Comparison of ENCODE assay signal across 20 cellular contexts in the genomic region with DNA sequence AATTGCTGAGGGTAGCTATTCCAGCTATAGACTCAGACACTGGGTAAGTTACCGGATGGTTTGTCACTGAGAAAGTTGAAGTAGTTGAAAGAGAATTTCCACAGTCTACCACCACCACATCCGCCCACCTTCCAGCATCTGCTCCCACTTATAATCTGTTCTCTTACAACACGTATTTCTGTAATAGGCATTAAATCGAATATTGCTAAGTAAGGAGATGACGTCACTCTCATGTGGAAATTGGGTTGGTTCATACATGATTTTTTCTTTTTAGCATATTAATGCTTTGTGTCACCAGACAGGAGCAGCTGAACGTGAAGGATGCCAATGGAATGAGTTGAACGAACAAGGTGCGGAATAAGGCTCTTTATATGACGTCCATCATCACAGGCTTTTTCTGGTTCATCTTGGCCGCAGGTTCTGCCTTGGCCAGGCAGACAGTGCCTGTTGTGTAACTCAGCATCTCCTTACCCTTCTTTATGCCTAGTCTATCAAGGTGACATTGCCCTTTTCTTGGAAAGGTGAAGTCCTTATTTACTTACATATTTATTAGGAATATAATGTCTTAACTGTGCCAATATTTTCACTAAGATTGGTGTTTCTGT. TPM values are rescaled to one million over a fixed set of nuclear protein-coding genes. Genes with fewer than 3 reads are reported as not detected.
DNase-seq lines count a peak whose midpoint lies in the region; ATAC-seq and TF ChIP-seq lines count a peak whose summit lies in the region.
"Had no signal": no experiment of that assay in that cellular context is flagged by ENCODE, and none has a peak within 500 bp of the region (broad histone marks: within the 10 kb centered on the region; RNA-seq: fewer than 3 reads in every experiment).

No MANE protein-coding gene starts in this region.

- peaks cover 38% of the 10 kb centered on the region for H3K79me2 ChIP-seq in smooth muscle cell (ENCODE audit: low read depth)

- TF ChIP-seq CTCF in smooth muscle cell (IDR thresholded peaks at IDR 0.05; ENCODE audit: borderline replicate concordance, insufficient read depth, poor library complexity, severe bottlenecking), result no peak

- H3K4me3 ChIP-seq in adipocyte (ENCODE audit: low read length) (no peak overlapping the region), smooth muscle cell (no peak overlapping the region)
- H3K4me3 ChIP-seq: SK-N-MC had no signal

- H3K4me2 ChIP-seq in smooth muscle cell, result peak overlapping the region; percentile 82
- H3K4me2 ChIP-seq: KMS-11 had no signal

- 83% methylated on average over 10 of the region's 10 CpGs for WGBS in smooth muscle cell (ENCODE audit: low lambda C conversion rate)

- H4K20me1 ChIP-seq in smooth muscle cell (ENCODE audit: low read depth), result no peaks in the 10 kb centered on the region

- H3K9ac ChIP-seq in adipocyte (ENCODE audit: low read length) (no peak overlapping the region), smooth muscle cell (ENCODE audit: low read depth) (no peak overlapping the region)
- H3K9ac ChIP-seq: KMS-11 had no signal

- peak overlapping the region; percentile 98 for H3K27ac ChIP-seq in smooth muscle cell (ENCODE audit: low read depth)
- H3K27ac ChIP-seq: 22Rv1, KMS-11, SK-N-MC had no signal

- H3K4me1 ChIP-seq in adipocyte (ENCODE audit: control insufficient read depth, insufficient read depth, low read length) (peaks cover 22% of the 10 kb centered on the region), smooth muscle cell (ENCODE audit: low read depth) (peaks cover 22% of the 10 kb centered on the region)

- no peak overlapping the region for H2AFZ ChIP-seq in smooth muscle cell (ENCODE audit: low read depth)

- peaks cover 22% of the 10 kb centered on the region for H3F3A ChIP-seq in smooth muscle cell (ENCODE audit: low read depth)

- H3K36me3 ChIP-seq in adipocyte (ENCODE audit: control insufficient read depth, insufficient read depth, low read length, severe bottlenecking) (peaks cover 19% of the 10 kb centered on the region), smooth muscle cell (ENCODE audit: low read depth) (no peaks in the 10 kb centered on the region)

- H3K27me3 ChIP-seq in adipocyte (replicated peaks; ENCODE audit: control insufficient read depth, insufficient read depth, low read length) (no peaks in the 10 kb centered on the region), smooth muscle cell (ENCODE audit: low read depth) (no peaks in the 10 kb centered on the region)

- H3K9me3 ChIP-seq in adipocyte (ENCODE audit: control insufficient read depth, low read length) (no peaks in the 10 kb centered on the region), smooth muscle cell (replicated peaks; ENCODE audit: low read depth) (no peaks in the 10 kb centered on the region)

- DNase-seq in DMS 273 (lab: John Stamatoyannopoulos, UW; ENCODE audit: unreplicated experiment) (peak; percentile 27), DMS 273 treated with DMSO at 0.1 percent for 48 hours (lab: John Stamatoyannopoulos, UW) (no peak), adipocyte (ENCODE audit: low read depth) (peak; percentile 69), fibroblast of peridontal ligament (ENCODE audit: extremely low read depth) (peak; percentile 35), smooth muscle cell (lab: John Stamatoyannopoulos, UW; ENCODE audit: unreplicated experiment) (no peak), mesenteric fat pad (ENCODE audit: low spot score) (no peak)
- no peak for DNase-seq in activated CD8-positive, alpha-beta memory T cell treated with anti-CD3 and anti-CD28 coated beads, Interleukin-2, amount 50 U/mL, for 4 hours
- DNase-seq: C1 segment of cervical spinal cord; CD8-positive, alpha-beta memory T cell; GDM1; GOT3; NCI-H187 treated with DMSO at 0.1 percent for 48 hours; NCI-H2227 treated with DMSO at 0.1 percent for 48 hours; OCI-M1; SHP77 had no signal

- ATAC-seq in HG03439 (IDR thresholded peaks at IDR 0.05; ENCODE audit: unreplicated experiment), result no peak
- ATAC-seq: HCT116 had no signal

RNA-seq across cellular contexts. Expression of a gene that starts 45.9 kb away (rescaled TPM):
- total RNA-seq in smooth muscle cell, result 18.6 and 18.8 TPM in 2 replicates
- 13.1 and 14.5 TPM in 2 replicates for polyA plus RNA-seq in smooth muscle cell
- total RNA-seq in mesenteric fat pad, result 7.9 TPM

Comparison
In these comparisons a context has a peak if more than half of its experiments do, and no peak if none do; other contexts are left out.
1. DNase-seq: peak in DMS 273 (single experiment), adipocyte (single experiment) and fibroblast of peridontal ligament (single experiment); none in DMS 273 treated with DMSO at 0.1 percent for 48 hours (single experiment), smooth muscle cell (single experiment), mesenteric fat pad (single experiment) and activated CD8-positive, alpha-beta memory T cell treated with anti-CD3 and anti-CD28 coated beads, Interleukin-2, amount 50 U/mL, for 4 hours (single experiment).